8 cellular contexts compared by ENCODE assay signal in genomic region chr12:48969847-48970701, GRCh38. TPM values are rescaled to one million over a fixed set of nuclear protein-coding genes. Genes with fewer than 3 reads are reported as not detected.
DNase-seq lines count a peak whose midpoint lies in the region; ATAC-seq and TF ChIP-seq lines count a peak whose summit lies in the region.

No MANE protein-coding gene starts in this region.

- H3K9me3 ChIP-seq in T-helper 17 cell (ENCODE audit: control insufficient read depth, low read length, poor library complexity, severe bottlenecking): no peaks in the 10 kb centered on the region

- peak overlapping the region; percentile 90 for H3K4me3 Mint-ChIP-seq in T-helper 17 cell

- no peak for TF ChIP-seq CTCF in GM20000 (IDR thresholded peaks at IDR 0.05; ENCODE audit: extremely low read depth, missing control alignments)

- intact Hi-C loops in cardiac septum (cut with DNase I): no loop called here

- peak; percentile 80 for ATAC-seq in T-helper 17 cell
- ATAC-seq in HG03159 (IDR thresholded peaks at IDR 0.05; ENCODE audit: unreplicated experiment): no peak
- ATAC-seq in HG03457 (IDR thresholded peaks at IDR 0.05; ENCODE audit: unreplicated experiment): no peak

- peaks cover 37% of the 10 kb centered on the region for H3K27me3 Mint-ChIP-seq in T-helper 17 cell

- peaks cover 20% of the 10 kb centered on the region for H3K4me1 Mint-ChIP-seq in T-helper 17 cell

- peaks cover 12% of the 10 kb centered on the region for H3K36me3 Mint-ChIP-seq in T-helper 17 cell (ENCODE audit: low read depth)

- DNase-seq in GM20000 (ENCODE audit: low spot score): peak; percentile 77
- DNase-seq in T-helper 17 cell: peak in 2 of 3 donors; percentile 40 to 41
- DNase-seq in cardiac septum (ENCODE audit: low spot score): peak; percentile 63
- peak; percentile 45 to 53 for DNase-seq in stimulated activated CD4-positive, alpha-beta T cell treated with anti-CD3 and anti-CD28 coated beads, Interleukin-2, amount 100 ng/mL, for 24 hours
- no peak for DNase-seq in NCI-H187 (lab: John Stamatoyannopoulos, UW)
- DNase-seq in cerebellar nuclear complex (lab: John Stamatoyannopoulos, UW): no peak

- H3K27ac Mint-ChIP-seq in T-helper 17 cell: no peak overlapping the region

RNA-seq across cellular contexts. Expression of gene WNT10B, which starts 1.5 kb away (rescaled TPM):
- total RNA-seq in T-helper 17 cell (10 to 100 TPM; 13.8 to 17.6 TPM), cardiac septum (0.16 TPM)

RNA-seq across cellular contexts. Expression of gene WNT1, which starts 8.0 kb away (rescaled TPM):
- total RNA-seq in T-helper 17 cell (1 to 10 TPM; 2.2 to 2.3 TPM), cardiac septum (not detected)

RNA-seq across cellular contexts. Expression of gene ARF3, which starts 12.8 kb away (rescaled TPM):
- 100 to 1,000 TPM in 1 of 2 donors, 10 to 100 TPM in 1; 80.1 to 111 TPM for total RNA-seq in T-helper 17 cell
- total RNA-seq in cardiac septum: 59.5 TPM

RNA-seq across cellular contexts. Expression of gene DDN, which starts 29.1 kb away (rescaled TPM):
- total RNA-seq in T-helper 17 cell (under 1 TPM; 0.62 to 0.70 TPM), cardiac septum (1.00 TPM)

RNA-seq across cellular contexts. Expression of gene FKBP11, which starts 44.8 kb away (rescaled TPM):
- total RNA-seq in T-helper 17 cell (100 to 1,000 TPM; 132 to 145 TPM), cardiac septum (5.5 TPM)

Comparison
In these comparisons a context has a peak if more than half of its experiments do, and no peak if none do; other contexts are left out.
1. DNase-seq: peak in GM20000 (single experiment), T-helper 17 cell (2 of 3), cardiac septum (single experiment) and stimulated activated CD4-positive, alpha-beta T cell treated with anti-CD3 and anti-CD28 coated beads, Interleukin-2, amount 100 ng/mL, for 24 hours (2 of 2); none in NCI-H187 (0 of 2) and cerebellar nuclear complex (0 of 2).
2. RNA of gene WNT10B, which starts 1.5 kb away (total RNA-seq): 13.8 to 17.6 TPM in T-helper 17 cell; 0.16 TPM in cardiac septum (single experiment); every median in the first group is over 10 times any median in the second.